Comparison of ENCODE assay signal across 2 cellular contexts in genomic region chr5:138000102-138000723, GRCh38.
TF ChIP-seq lines count a peak whose summit lies in the region.

No MANE protein-coding gene starts in this region.

TF ChIP-seq in HEK293, 187 proteins besides CTCF, POLR2A, EP300 and RAD21 (continued from another document):
- no peak for TF ChIP-seq ZBTB10 (tag by site-specific recombination; IDR thresholded peaks at IDR 0.05)

TF ChIP-seq in SK-N-SH, 30 proteins besides CTCF, POLR2A, EP300 and RAD21 (continued from another document):
- no peak for TF ChIP-seq REST (IDR thresholded peaks at IDR 0.05; ENCODE audit: low read depth, low read length)
